21 cellular contexts compared by ENCODE assay signal in the genomic region with DNA sequence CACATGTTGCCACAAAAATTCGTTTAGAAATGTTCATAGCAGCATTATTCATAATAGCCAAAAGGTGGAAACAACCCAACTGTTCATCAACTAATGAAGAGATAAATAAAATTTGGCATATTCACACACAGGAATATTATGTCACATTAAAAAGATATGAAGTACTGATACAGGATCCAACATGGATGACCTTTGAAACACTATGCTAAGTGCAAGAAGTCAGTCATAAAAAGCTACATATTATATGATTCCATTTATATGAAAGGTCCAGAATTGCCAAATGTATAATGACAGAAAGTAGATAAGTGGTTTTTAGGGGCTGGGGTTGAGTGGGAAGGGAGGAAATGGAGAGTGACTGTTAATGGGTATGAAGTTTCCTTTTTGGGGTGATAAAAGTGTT. TPM values are rescaled to one million over a fixed set of nuclear protein-coding genes. Genes with fewer than 3 reads are reported as not detected.
DNase-seq lines count a peak whose midpoint lies in the region; ATAC-seq, FAIRE-seq and TF ChIP-seq lines count a peak whose summit lies in the region.
"Had no signal": no experiment of that assay in that cellular context is flagged by ENCODE, and none has a peak within 500 bp of the region (broad histone marks: within the 10 kb centered on the region; RNA-seq: fewer than 3 reads in every experiment).

No MANE protein-coding gene starts in this region.

- CTCF ChIA-PET in A549 (lab: Yijun Ruan, JAX), result interaction anchor here (0.9 to 3.1 kb wide), 5 partner anchors 16 to 188 kb away, joined by 3 to 13 read pairs (median 6); partner anchors contain the start of gene COMMD9

- no peaks in the 10 kb centered on the region for H3K36me3 ChIP-seq in mucosa of descending colon (ENCODE audit: low read depth)
- H3K36me3 ChIP-seq in transverse colon, result no peaks in the 10 kb centered on the region
- H3K36me3 ChIP-seq: BLaER1 treated with 17β-estradiol and CSF1 and Interleukin-3, amounts not matched to agents 10 nM and 100 nM had no signal

- TF ChIP-seq POLR2A in A549 (IDR thresholded peaks at IDR 0.05; ENCODE audit: low read length), result no peak
- no peak for TF ChIP-seq POLR2A in transverse colon (IDR thresholded peaks at IDR 0.05)

- no peak for TF ChIP-seq CTCF in A549 (IDR thresholded peaks at IDR 0.05)
- no peak for TF ChIP-seq CTCF in mucosa of descending colon (IDR thresholded peaks at IDR 0.05)
- TF ChIP-seq CTCF in transverse colon (IDR thresholded peaks at IDR 0.05), result no peak

- H3K27ac ChIP-seq in A549 (no peak overlapping the region), transverse colon (peak overlapping the region; percentile 43 to 50 (median 46))
- H3K27ac ChIP-seq: 22Rv1; BLaER1 treated with 17β-estradiol and CSF1 and Interleukin-3, amounts not matched to agents 10 nM and 100 nM; C4-2B had no signal

- WGBS in A549 (ENCODE audit: missing lambda C conversion rate), result 4% methylated on average over 1 of the region's 1 CpG
- WGBS in transverse colon (ENCODE audit: low coverage in 1 of 2), 2 donors, result 19 to 31% methylated on average over 1 of the region's 1 CpG

- no peak for TF ChIP-seq RAD21 in A549 (conservative IDR thresholded peaks at IDR 0.05 in 1 of 2, IDR thresholded peaks at IDR 0.05 in 1 of 2)

- DNase-seq in A549 (ENCODE audit: low read depth in 1 of 2, low spot score in 1 of 2) (no peak), left colon (no peak), mucosa of descending colon (no peak), transverse colon (no peak), AG20443 (ENCODE audit: low spot score) (no peak), NCI-H2107 (lab: John Stamatoyannopoulos, UW) (no peak)
- DNase-seq: ACHN; Caco-2; Calu3; CD4-positive, alpha-beta T cell; CD8-positive, alpha-beta T cell; DMS79 treated with DMSO at 0.1 percent for 48 hours; GF-D8 had no signal

- peaks cover 7% of the 10 kb centered on the region; the same call in 2 of the 3 replicates for H3K4me1 ChIP-seq in A549
- peaks cover 16% of the 10 kb centered on the region for H3K4me1 ChIP-seq in mucosa of descending colon (ENCODE audit: low read depth)
- H3K4me1 ChIP-seq in transverse colon, result peaks cover 0 to 39% (median 22%) of the 10 kb centered on the region in 4 donors
- H3K4me1 ChIP-seq: Caco-2 had no signal

- POLR2A ChIA-PET in A549 (lab: Yijun Ruan, JAX), result no interaction called here

- H3K27me3 ChIP-seq in transverse colon, result no peaks in the 10 kb centered on the region
- H3K27me3 ChIP-seq: BLaER1 treated with 17β-estradiol and CSF1 and Interleukin-3, amounts not matched to agents 10 nM and 100 nM had no signal

- intact Hi-C loops in left colon (cut with DNase I, micrococcal nuclease) (no loop called here), mucosa of descending colon (cut with DNase I, micrococcal nuclease) (no loop called here), transverse colon (cut with DNase I; ENCODE audit: low total_unique reads) (no loop called here)

- in situ Hi-C loops in transverse colon (cut with MboI; ENCODE audit: low pct_ligation_motif_present in 1 of 4, low pct_unique_long_range_greater_than_20kb in 1 of 4, low sequenced_read_pairs in 3 of 4), result no loop called here

- no peak for TF ChIP-seq EP300 in A549 (IDR thresholded peaks at IDR 0.05)
- TF ChIP-seq EP300 in transverse colon (IDR thresholded peaks at IDR 0.05; ENCODE audit: low read depth), result no peak

- ATAC-seq in A549 (no peak), left colon (peak; percentile 62), mucosa of descending colon (peak; percentile 53), GM21529 (IDR thresholded peaks at IDR 0.05; ENCODE audit: unreplicated experiment) (no peak)
- ATAC-seq: CD8-positive, alpha-beta T cell had no signal

- H3K9me3 ChIP-seq in A549 (no peaks in the 10 kb centered on the region), mucosa of descending colon (no peaks in the 10 kb centered on the region), transverse colon (no peaks in the 10 kb centered on the region)
- H3K9me3 ChIP-seq: Caco-2 had no signal

- no peak overlapping the region for H3K4me3 ChIP-seq in A549
- H3K4me3 ChIP-seq in mucosa of descending colon, result no peak overlapping the region
- no peak overlapping the region for H3K4me3 ChIP-seq in transverse colon
- H3K4me3 ChIP-seq: BLaER1 treated with 17β-estradiol and CSF1 and Interleukin-3, amounts not matched to agents 10 nM and 100 nM had no signal

- no peak for FAIRE-seq in A549 (lab: Jason Lieb, UNC)
- FAIRE-seq: D721Med, G401.6, GM12891, GM19239 had no signal

- H3K4me2 ChIP-seq in A549, result peak overlapping the region; percentile 15; the same call in 1 of the 3 replicates

TF ChIP-seq in A549, 52 proteins besides CTCF, POLR2A, EP300 and RAD21 (continues in another document):
- TF ChIP-seq MYC (IDR thresholded peaks at IDR 0.05; ENCODE audit: borderline replicate concordance, low read length) (no peak), HDAC2 (IDR thresholded peaks at IDR 0.05) (no peak), ELK1 (IDR thresholded peaks at IDR 0.05; ENCODE audit: low read depth, low read length) (no peak), ZFP36 (IDR thresholded peaks at IDR 0.05; ENCODE audit: borderline replicate concordance, partially characterized antibody) (no peak), RCOR1 (IDR thresholded peaks at IDR 0.05; ENCODE audit: low read depth, low read length) (no peak), GATA3 (IDR thresholded peaks at IDR 0.05; ENCODE audit: borderline replicate concordance) (no peak)
- TF ChIP-seq, protein P1, sequence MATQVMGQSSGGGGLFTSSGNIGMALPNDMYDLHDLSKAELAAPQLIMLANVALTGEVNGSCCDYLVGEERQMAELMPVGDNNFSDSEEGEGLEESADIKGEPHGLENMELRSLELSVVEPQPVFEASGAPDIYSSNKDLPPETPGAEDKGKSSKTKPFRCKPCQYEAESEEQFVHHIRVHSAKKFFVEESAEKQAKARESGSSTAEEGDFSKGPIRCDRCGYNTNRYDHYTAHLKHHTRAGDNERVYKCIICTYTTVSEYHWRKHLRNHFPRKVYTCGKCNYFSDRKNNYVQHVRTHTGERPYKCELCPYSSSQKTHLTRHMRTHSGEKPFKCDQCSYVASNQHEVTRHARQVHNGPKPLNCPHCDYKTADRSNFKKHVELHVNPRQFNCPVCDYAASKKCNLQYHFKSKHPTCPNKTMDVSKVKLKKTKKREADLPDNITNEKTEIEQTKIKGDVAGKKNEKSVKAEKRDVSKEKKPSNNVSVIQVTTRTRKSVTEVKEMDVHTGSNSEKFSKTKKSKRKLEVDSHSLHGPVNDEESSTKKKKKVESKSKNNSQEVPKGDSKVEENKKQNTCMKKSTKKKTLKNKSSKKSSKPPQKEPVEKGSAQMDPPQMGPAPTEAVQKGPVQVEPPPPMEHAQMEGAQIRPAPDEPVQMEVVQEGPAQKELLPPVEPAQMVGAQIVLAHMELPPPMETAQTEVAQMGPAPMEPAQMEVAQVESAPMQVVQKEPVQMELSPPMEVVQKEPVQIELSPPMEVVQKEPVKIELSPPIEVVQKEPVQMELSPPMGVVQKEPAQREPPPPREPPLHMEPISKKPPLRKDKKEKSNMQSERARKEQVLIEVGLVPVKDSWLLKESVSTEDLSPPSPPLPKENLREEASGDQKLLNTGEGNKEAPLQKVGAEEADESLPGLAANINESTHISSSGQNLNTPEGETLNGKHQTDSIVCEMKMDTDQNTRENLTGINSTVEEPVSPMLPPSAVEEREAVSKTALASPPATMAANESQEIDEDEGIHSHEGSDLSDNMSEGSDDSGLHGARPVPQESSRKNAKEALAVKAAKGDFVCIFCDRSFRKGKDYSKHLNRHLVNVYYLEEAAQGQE (IDR thresholded peaks at IDR 0.05), result no peak
- TF ChIP-seq, protein P2, sequence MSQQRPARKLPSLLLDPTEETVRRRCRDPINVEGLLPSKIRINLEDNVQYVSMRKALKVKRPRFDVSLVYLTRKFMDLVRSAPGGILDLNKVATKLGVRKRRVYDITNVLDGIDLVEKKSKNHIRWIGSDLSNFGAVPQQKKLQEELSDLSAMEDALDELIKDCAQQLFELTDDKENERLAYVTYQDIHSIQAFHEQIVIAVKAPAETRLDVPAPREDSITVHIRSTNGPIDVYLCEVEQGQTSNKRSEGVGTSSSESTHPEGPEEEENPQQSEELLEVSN (IDR thresholded peaks at IDR 0.05; ENCODE audit: borderline replicate concordance, low read depth), result no peak
- TF ChIP-seq, protein P3, sequence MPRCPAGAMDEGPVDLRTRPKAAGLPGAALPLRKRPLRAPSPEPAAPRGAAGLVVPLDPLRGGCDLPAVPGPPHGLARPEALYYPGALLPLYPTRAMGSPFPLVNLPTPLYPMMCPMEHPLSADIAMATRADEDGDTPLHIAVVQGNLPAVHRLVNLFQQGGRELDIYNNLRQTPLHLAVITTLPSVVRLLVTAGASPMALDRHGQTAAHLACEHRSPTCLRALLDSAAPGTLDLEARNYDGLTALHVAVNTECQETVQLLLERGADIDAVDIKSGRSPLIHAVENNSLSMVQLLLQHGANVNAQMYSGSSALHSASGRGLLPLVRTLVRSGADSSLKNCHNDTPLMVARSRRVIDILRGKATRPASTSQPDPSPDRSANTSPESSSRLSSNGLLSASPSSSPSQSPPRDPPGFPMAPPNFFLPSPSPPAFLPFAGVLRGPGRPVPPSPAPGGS (IDR thresholded peaks at IDR 0.05), result no peak

RNA-seq across cellular contexts. Expression of gene PRR5L, which starts 9.0 kb away (rescaled TPM):
- polyA plus RNA-seq in A549 (2011; rRNA removed) (6.9 and 9.3 TPM in 2 replicates), A549 (2017; fragmentation: RNase III; extraction: RNeasy Plus Mini Kit Qiagen cat#74134 plus additional on column Dnase treatment) (7.8 to 12.1 TPM (median 8.6 TPM) in 3 replicates)
- polyA plus RNA-seq in A549 (2012; cell fraction: cytosol; rRNA removed), result 5.0 and 5.4 TPM in 2 replicates
- 14.6 and 18.2 TPM in 2 replicates for polyA plus RNA-seq in A549 (2012; cell fraction: nucleus; rRNA removed)
- polyA minus RNA-seq in A549 (2011; rRNA and poly(A)+ RNA removed), result 9.9 and 10.5 TPM in 2 replicates
- total RNA-seq in left colon (100 to 1,000 TPM; 172 to 264 TPM), mucosa of descending colon (100 to 1,000 TPM; 138 to 250 (median 203) TPM), transverse colon (100 to 1,000 TPM; 203 to 418 (median 251) TPM)
- total RNA-seq: Caco-2 had no signal

RNA-seq across cellular contexts. Expression of gene COMMD9, which starts 15.8 kb away (rescaled TPM):
- polyA plus RNA-seq in A549 (2011; rRNA removed) (37.3 and 44.3 TPM in 2 replicates), A549 (2017; fragmentation: RNase III; extraction: RNeasy Plus Mini Kit Qiagen cat#74134 plus additional on column Dnase treatment) (33.5 to 36.3 TPM (median 36.0 TPM) in 3 replicates)
- polyA plus RNA-seq in A549 (2012; cell fraction: cytosol; rRNA removed), result 54.1 and 66.7 TPM in 2 replicates
- polyA plus RNA-seq in A549 (2012; cell fraction: nucleus; rRNA removed), result 29.8 and 38.9 TPM in 2 replicates
- 35.9 and 52.2 TPM in 2 replicates for polyA minus RNA-seq in A549 (2011; rRNA and poly(A)+ RNA removed)
- total RNA-seq in left colon (10 to 100 TPM; 38.1 to 42.2 TPM), mucosa of descending colon (10 to 100 TPM; 35.4 to 64.0 (median 40.8) TPM), transverse colon (10 to 100 TPM; 22.4 to 46.2 (median 33.9) TPM)

Comparison
In these comparisons a context has a peak if more than half of its experiments do, and no peak if none do; other contexts are left out.
1. ATAC-seq: peak in left colon (single experiment) and mucosa of descending colon (single experiment); none in A549 (0 of 2) and GM21529 (single experiment).
2. H3K27ac ChIP-seq: peak in transverse colon (4 of 4); none in A549 (0 of 2).